21 cellular contexts compared by ENCODE assay signal in genomic region chrX:24520472-24520871, GRCh38. TPM values are rescaled to one million over a fixed set of nuclear protein-coding genes. Genes with fewer than 3 reads are reported as not detected.
DNase-seq lines count a peak whose midpoint lies in the region; ATAC-seq, FAIRE-seq and TF ChIP-seq lines count a peak whose summit lies in the region.
"Had no signal": no experiment of that assay in that cellular context is flagged by ENCODE, and none has a peak within 500 bp of the region (broad histone marks: within the 10 kb centered on the region; RNA-seq: fewer than 3 reads in every experiment).

No MANE protein-coding gene starts in this region.

- no peaks in the 10 kb centered on the region for H3K27me3 Mint-ChIP-seq in Caco-2 (ENCODE audit: insufficient read depth, unreplicated experiment)
- H3K27me3 Mint-ChIP-seq: B cell; CD4-positive, CD25-positive, alpha-beta regulatory T cell had no signal

- TF ChIP-seq CTCF in GM10266 (IDR thresholded peaks at IDR 0.05; ENCODE audit: control insufficient read depth, insufficient read depth, low read depth, missing control alignments) (no peak), GM20000 (IDR thresholded peaks at IDR 0.05; ENCODE audit: extremely low read depth, missing control alignments) (no peak), Caco-2 (IDR thresholded peaks at IDR 0.05; ENCODE audit: insufficient read depth in 1 of 2, low read depth in 1 of 2, low read length in 1 of 2, severe bottlenecking in 1 of 2, unreplicated experiment in 1 of 2) (no peak)

- CTCF ChIA-PET in Caco-2 (lab: Charles Lee), result no interaction called here

- H3K27me3 ChIP-seq in Caco-2 (replicated peaks; ENCODE audit: control insufficient read depth, insufficient read depth, low read length), result no peaks in the 10 kb centered on the region
- H3K27me3 ChIP-seq: BLaER1 had no signal

- FAIRE-seq in colon (lab: Jason Lieb, UNC), result peak; percentile 64
- FAIRE-seq: A204.1, D721Med, GM12891, GM18507 had no signal

- no TSS peak for BruUV-seq in Caco-2 (replicated peaks; lab: Mats Ljungman, UMichigan)

- DNase-seq in GM10266 (ENCODE audit: extremely low spot score) (peak; percentile 6), GM20000 (ENCODE audit: low spot score) (peak; percentile 3), pons (ENCODE audit: low spot score) (no peak), Caco-2 (no peak)
- DNase-seq: CD4-positive, CD25-positive, alpha-beta regulatory T cell; CD8-positive, alpha-beta T cell; DMS 273 treated with DMSO at 0.1 percent for 48 hours; DMS79; EL; GDM1; H9 had no signal

- H3K36me3 Mint-ChIP-seq in Caco-2 (ENCODE audit: insufficient read depth, unreplicated experiment), result no peaks in the 10 kb centered on the region

- no peak overlapping the region for H3K27ac Mint-ChIP-seq in Caco-2 (ENCODE audit: unreplicated experiment)
- H3K27ac Mint-ChIP-seq: B cell; CD4-positive, CD25-positive, alpha-beta regulatory T cell; CD8-positive, alpha-beta T cell; GM23338 had no signal

- no peak overlapping the region for H3K4me3 ChIP-seq in Caco-2 (ENCODE audit: low read depth, low read length)
- H3K4me3 ChIP-seq: BLaER1, GM23338 had no signal

- no peaks in the 10 kb centered on the region for H3K4me1 ChIP-seq in Caco-2
- H3K4me1 ChIP-seq: BLaER1 had no signal

- H3K9me3 ChIP-seq in Caco-2, result no peaks in the 10 kb centered on the region
- H3K9me3 ChIP-seq: BLaER1 had no signal

- no peaks in the 10 kb centered on the region for H3K9me3 Mint-ChIP-seq in Caco-2 (ENCODE audit: unreplicated experiment)
- H3K9me3 Mint-ChIP-seq: CD4-positive, CD25-positive, alpha-beta regulatory T cell; CD8-positive, alpha-beta T cell; GM23338; H9 had no signal

- intact Hi-C loops in Caco-2 (cut with micrococcal nuclease; ENCODE audit: unreplicated experiment), result no loop called here

- no peak overlapping the region for H3K4me3 Mint-ChIP-seq in Caco-2 (ENCODE audit: unreplicated experiment)
- H3K4me3 Mint-ChIP-seq: B cell; CD4-positive, CD25-positive, alpha-beta regulatory T cell; CD8-positive, alpha-beta T cell; GM23338; H9 had no signal

- no peaks in the 10 kb centered on the region for H3K4me1 Mint-ChIP-seq in Caco-2 (ENCODE audit: low read depth, unreplicated experiment)
- H3K4me1 Mint-ChIP-seq: B cell; CD4-positive, CD25-positive, alpha-beta regulatory T cell had no signal

- H3K36me3 ChIP-seq in Caco-2 (ENCODE audit: control insufficient read depth, insufficient read depth, low read length), result no peaks in the 10 kb centered on the region

- no peak for ATAC-seq in HG03469 (IDR thresholded peaks at IDR 0.05; ENCODE audit: unreplicated experiment)
- ATAC-seq: CD8-positive, alpha-beta T cell; GM23338; HCT116 had no signal

- POLR2A ChIA-PET in Caco-2 (lab: Charles Lee), result no interaction called here

RNA-seq across cellular contexts. Expression of gene PDK3, which starts 55.4 kb away (rescaled TPM):
- total RNA-seq in Caco-2 (2022), result 4.0 and 4.9 TPM in 2 replicates

Comparison
In these comparisons a context has a peak if more than half of its experiments do, and no peak if none do; other contexts are left out.
1. DNase-seq: peak in GM10266 (single experiment) and GM20000 (single experiment); none in pons (single experiment) and Caco-2 (0 of 2).